ENCODE assay signal across 13 cellular contexts in genomic region chr10:70967591-70968588, GRCh38.
A peak's percentile ranks its signal among the peaks of the same experiment; 100 is the strongest.
DNase-seq lines count a peak whose midpoint lies in the region; ATAC-seq, FAIRE-seq and TF ChIP-seq lines count a peak whose summit lies in the region.
"Had no signal": no experiment of that assay in that cellular context is flagged by ENCODE, and none has a peak within 500 bp of the region (broad histone marks: within the 10 kb centered on the region; RNA-seq: fewer than 3 reads in every experiment).

No MANE protein-coding gene starts in this region.

- H3K27me3 Mint-ChIP-seq in T-helper 2 cell treated with Interferon-gamma antibody and Interleukin-4, amounts not matched to agents 5 μg/mL and 100 μg/mL, for 36 hours (ENCODE audit: low read depth) = peaks cover 7% of the 10 kb centered on the region
- peaks cover 49% of the 10 kb centered on the region for H3K27me3 Mint-ChIP-seq in astrocyte (ENCODE audit: low read depth, unreplicated experiment)

- no peak overlapping the region for H2AFZ ChIP-seq in astrocyte (ENCODE audit: low read depth, low read length)

- H3K27me3 ChIP-seq in astrocyte (ENCODE audit: insufficient read depth, low read length) = peaks cover 16% of the 10 kb centered on the region
- H3K27me3 ChIP-seq: sigmoid colon had no signal

- H3K4me1 Mint-ChIP-seq in T-helper 2 cell treated with Interferon-gamma antibody and Interleukin-4, amounts not matched to agents 5 μg/mL and 100 μg/mL, for 36 hours (ENCODE audit: low read depth) = no peaks in the 10 kb centered on the region
- peaks cover 5% of the 10 kb centered on the region for H3K4me1 Mint-ChIP-seq in astrocyte (ENCODE audit: low read depth, unreplicated experiment)
- H3K4me1 Mint-ChIP-seq: stimulated activated memory B cell treated with anti-CD40 and anti-IgM and Interleukin-4, amounts not matched to agents 10 μg/mL and 1 μg/mL and 100 μg/mL, for 72 hours had no signal

- no peak overlapping the region for H3K4me2 ChIP-seq in astrocyte (ENCODE audit: low read length)

- no peaks in the 10 kb centered on the region for H3K9me3 ChIP-seq in astrocyte (ENCODE audit: insufficient read depth, low read depth, low read length)

- H3K4me1 ChIP-seq in astrocyte (ENCODE audit: insufficient read depth, low read length) = peaks cover 17% of the 10 kb centered on the region
- H3K4me1 ChIP-seq: sigmoid colon had no signal

- H3K27ac Mint-ChIP-seq in T-helper 2 cell treated with Interferon-gamma antibody and Interleukin-4, amounts not matched to agents 5 μg/mL and 100 μg/mL, for 36 hours = no peak overlapping the region
- no peak overlapping the region for H3K27ac Mint-ChIP-seq in astrocyte (ENCODE audit: unreplicated experiment)
- H3K27ac Mint-ChIP-seq: activated T-cell treated with anti-CD3 and anti-CD28 coated beads, Interleukin-2, amount 50 U/mL, for 72 hours; stimulated activated memory B cell treated with anti-CD40 and anti-IgM and Interleukin-4, amounts not matched to agents 10 μg/mL and 1 μg/mL and 100 μg/mL, for 72 hours had no signal

- H3K4me3 ChIP-seq in astrocyte (ENCODE audit: insufficient read depth, low read depth, low read length) = no peak overlapping the region
- no peak overlapping the region for H3K4me3 ChIP-seq in retinal pigment epithelial cell (ENCODE audit: low read length)
- H3K4me3 ChIP-seq: sigmoid colon had no signal

- H3K27ac ChIP-seq in astrocyte (ENCODE audit: low read depth, low read length) = no peak overlapping the region
- H3K27ac ChIP-seq: sigmoid colon had no signal

- ATAC-seq in HG03159 (IDR thresholded peaks at IDR 0.05; ENCODE audit: unreplicated experiment) = peak; percentile 70
- ATAC-seq in left cardiac atrium = no peak
- no peak for ATAC-seq in GM18907 (IDR thresholded peaks at IDR 0.05; ENCODE audit: unreplicated experiment)
- ATAC-seq: stimulated activated memory B cell treated with anti-CD40 and anti-IgM and Interleukin-4, amounts not matched to agents 10 μg/mL and 1 μg/mL and 100 μg/mL, for 72 hours had no signal

- H3K36me3 ChIP-seq in astrocyte (ENCODE audit: insufficient read depth, low read length) = no peaks in the 10 kb centered on the region
- H3K36me3 ChIP-seq: sigmoid colon had no signal

- no peaks in the 10 kb centered on the region for H4K20me1 ChIP-seq in astrocyte (ENCODE audit: insufficient read depth, low read length)

- no peaks in the 10 kb centered on the region for H3K79me2 ChIP-seq in astrocyte (ENCODE audit: insufficient read depth, low read length)

- no peak overlapping the region for H3K9ac ChIP-seq in astrocyte (ENCODE audit: low read length)

- no peak for FAIRE-seq in astrocyte (lab: Jason Lieb, UNC)
- FAIRE-seq: keratinocyte had no signal

- H3K36me3 Mint-ChIP-seq in T-helper 2 cell treated with Interferon-gamma antibody and Interleukin-4, amounts not matched to agents 5 μg/mL and 100 μg/mL, for 36 hours (ENCODE audit: low read depth) = no peaks in the 10 kb centered on the region
- no peaks in the 10 kb centered on the region for H3K36me3 Mint-ChIP-seq in astrocyte (ENCODE audit: low read depth, unreplicated experiment)
- H3K36me3 Mint-ChIP-seq: stimulated activated memory B cell treated with anti-CD40 and anti-IgM and Interleukin-4, amounts not matched to agents 10 μg/mL and 1 μg/mL and 100 μg/mL, for 72 hours had no signal

- intact Hi-C loops in left cardiac atrium (cut with DNase I) = no loop called here

- H3K9me3 Mint-ChIP-seq in T-helper 2 cell treated with Interferon-gamma antibody and Interleukin-4, amounts not matched to agents 5 μg/mL and 100 μg/mL, for 36 hours = no peaks in the 10 kb centered on the region
- H3K9me3 Mint-ChIP-seq in astrocyte (ENCODE audit: unreplicated experiment) = no peaks in the 10 kb centered on the region
- H3K9me3 Mint-ChIP-seq: stimulated activated memory B cell treated with anti-CD40 and anti-IgM and Interleukin-4, amounts not matched to agents 10 μg/mL and 1 μg/mL and 100 μg/mL, for 72 hours had no signal

- no peak for TF ChIP-seq CTCF in astrocyte (IDR thresholded peaks at IDR 0.05; ENCODE audit: insufficient read depth, low read depth, low read length)
- no peak for TF ChIP-seq CTCF in retinal pigment epithelial cell (conservative IDR thresholded peaks at IDR 0.05; ENCODE audit: low read depth, low read length)

- no peak overlapping the region for H3K4me3 Mint-ChIP-seq in T-helper 2 cell treated with Interferon-gamma antibody and Interleukin-4, amounts not matched to agents 5 μg/mL and 100 μg/mL, for 36 hours
- H3K4me3 Mint-ChIP-seq in astrocyte (ENCODE audit: unreplicated experiment) = no peak overlapping the region
- H3K4me3 Mint-ChIP-seq: activated T-cell treated with anti-CD3 and anti-CD28 coated beads, Interleukin-2, amount 50 U/mL, for 72 hours; stimulated activated memory B cell treated with anti-CD40 and anti-IgM and Interleukin-4, amounts not matched to agents 10 μg/mL and 1 μg/mL and 100 μg/mL, for 72 hours had no signal

- peak; percentile 13 for DNase-seq in T-helper 2 cell treated with Interferon-gamma antibody and Interleukin-4, amounts not matched to agents 5 μg/mL and 100 μg/mL, for 36 hours (ENCODE audit: low spot score)
- DNase-seq in T-helper 2 cell = no peak
- peak; percentile 39 for DNase-seq in astrocyte (ENCODE audit: low read depth)
- peak; percentile 34 for DNase-seq in retinal pigment epithelial cell (ENCODE audit: low read depth)
- DNase-seq in NCI-H1436 (lab: John Stamatoyannopoulos, UW) = no peak
- no peak for DNase-seq in left cardiac atrium
- DNase-seq: effector CD8-positive, alpha-beta T cell; sigmoid colon had no signal

Comparison
In these comparisons a context has a peak if more than half of its experiments do, and no peak if none do; other contexts are left out.
1. DNase-seq: peak in T-helper 2 cell treated with Interferon-gamma antibody and Interleukin-4, amounts not matched to agents 5 μg/mL and 100 μg/mL, for 36 hours (single experiment), astrocyte (single experiment) and retinal pigment epithelial cell (single experiment); none in T-helper 2 cell (0 of 5), NCI-H1436 (single experiment) and left cardiac atrium (single experiment).